ENCODE assay signal across 22 cellular contexts in the genomic region with DNA sequence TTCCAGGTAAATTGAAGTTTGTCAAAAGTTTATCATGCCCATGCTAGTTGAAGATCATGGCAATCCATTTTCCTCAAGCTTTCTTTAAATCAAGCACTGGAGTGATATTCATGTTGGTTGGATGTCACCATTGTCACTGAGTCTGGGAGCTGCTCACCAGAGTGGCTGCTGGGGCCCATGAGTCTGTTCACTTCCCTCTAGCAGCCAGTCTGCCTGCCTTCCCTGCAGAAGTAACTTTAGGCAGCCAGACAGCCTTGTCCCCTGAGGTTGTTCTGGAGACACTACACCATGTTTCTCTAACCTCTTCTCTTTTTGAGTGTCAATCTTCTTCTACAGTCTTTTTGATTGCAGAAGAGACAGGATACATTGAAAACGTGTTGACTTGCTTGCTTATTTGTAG.
"Had no signal": no experiment of that assay in that cellular context is flagged by ENCODE, and none has a peak within 500 bp of the region (broad histone marks: within the 10 kb centered on the region; RNA-seq: fewer than 3 reads in every experiment).

No MANE protein-coding gene starts in this region.

- H3K4me1 ChIP-seq: ascending aorta, prostate gland, right atrium auricular region had no signal

- H3K9me3 ChIP-seq: ascending aorta, gastroesophageal sphincter, prostate gland, transverse colon, vagina had no signal

- H3K4me3 ChIP-seq: ascending aorta, gastroesophageal sphincter, prostate gland, right atrium auricular region, skin epidermis, transverse colon, vagina had no signal

- H3K27ac ChIP-seq: ascending aorta, gastroesophageal sphincter, prostate gland, skin epidermis, transverse colon, vagina had no signal

- H3K36me3 ChIP-seq: prostate gland had no signal

- ATAC-seq: esophagus mucosa, gastroesophageal sphincter, left colon, T-cell had no signal

- DNase-seq: activated CD4-positive, alpha-beta T cell treated with anti-CD3 and anti-CD28 coated beads, Interleukin-2, amount 50 U/mL, for 1 hour; activated CD4-positive, CD25-positive, alpha-beta regulatory T cell treated with anti-CD3 and anti-CD28 coated beads, Interleukin-2, amount 50 U/mL, for 72 hours; activated CD8-positive, alpha-beta memory T cell treated with anti-CD3 and anti-CD28 coated beads for 24 hours; activated CD8-positive, alpha-beta memory T cell treated with anti-CD3 and anti-CD28 coated beads, Interleukin-2, amount 50 U/mL, for 48 hours; activated effector memory CD4-positive, alpha-beta T cell treated with anti-CD3 and anti-CD28 coated beads, Interleukin-2, amount 50 U/mL, for 16 hours; activated naive CD4-positive, alpha-beta T cell treated with anti-CD3 and anti-CD28 coated beads, Interleukin-2, amount 50 U/mL, for 16 hours; activated T-cell treated with anti-CD3 and anti-CD28 coated beads, Interleukin-2, amount 50 U/mL, for 48 hours; effector CD8-positive, alpha-beta T cell; left colon; midbrain; occipital lobe; stimulated activated CD4-positive, alpha-beta T cell treated with anti-CD3 and anti-CD28 coated beads, Interleukin-15, amount 100 ng/mL, for 24 hours; stimulated activated CD4-positive, alpha-beta T cell treated with anti-CD3 and anti-CD28 coated beads, Interleukin-2, amount 100 ng/mL, for 48 hours; T-cell; transverse colon had no signal

- H3K27me3 ChIP-seq: ascending aorta, gastroesophageal sphincter, right atrium auricular region, transverse colon, vagina had no signal
